In genomic region chr22:28424427-28425080, GRCh38 we compare ENCODE assay signal across 16 cellular contexts.
DNase-seq lines count a peak whose midpoint lies in the region; ATAC-seq and TF ChIP-seq lines count a peak whose summit lies in the region.
"Had no signal": no experiment of that assay in that cellular context is flagged by ENCODE, and none has a peak within 500 bp of the region (broad histone marks: within the 10 kb centered on the region; RNA-seq: fewer than 3 reads in every experiment).

No MANE protein-coding gene starts in this region.

- ATAC-seq in HG02884 (IDR thresholded peaks at IDR 0.05; ENCODE audit: unreplicated experiment) (no peak), GM19395 (IDR thresholded peaks at IDR 0.05; ENCODE audit: unreplicated experiment) (no peak)
- ATAC-seq: heart left ventricle; stimulated activated naive CD8-positive, alpha-beta T cell treated with anti-CD3 and anti-CD28 coated beads, Interleukin-15, amount 100 ng/mL, for 72 hours had no signal

- DNase-seq in EL (peak; percentile 9), NCI-H1105 treated with DMSO at 0.1 percent for 48 hours (lab: John Stamatoyannopoulos, UW) (peak; percentile 39), SHP77 (lab: John Stamatoyannopoulos, UW) (peak; percentile 80 to 85), iris pigment epithelial cell (ENCODE audit: low read depth) (peak; percentile 66), erythroblast (lab: John Stamatoyannopoulos, UW) (no peak), NCI-H82 (lab: John Stamatoyannopoulos, UW) (no peak)
- DNase-seq: colonic mucosa; heart left ventricle; KG1; OCI-M1; ovary; stimulated activated CD4-positive, alpha-beta T cell treated with anti-CD3 and anti-CD28 coated beads, Interleukin-2, amount 100 ng/mL, for 24 hours; stimulated activated naive CD8-positive, alpha-beta T cell treated with anti-CD3 and anti-CD28 coated beads, Interleukin-15, amount 100 ng/mL, for 72 hours; WERI-Rb-1 had no signal

- no peak for TF ChIP-seq POLR2A in erythroblast (IDR thresholded peaks at IDR 0.05; ENCODE audit: low read length)

Comparison
In these comparisons a context has a peak if more than half of its experiments do, and no peak if none do; other contexts are left out.
1. DNase-seq: peak in EL (single experiment), NCI-H1105 treated with DMSO at 0.1 percent for 48 hours (single experiment), SHP77 (2 of 2) and iris pigment epithelial cell (single experiment); none in erythroblast (0 of 2) and NCI-H82 (single experiment).